ENCODE assay signal across 10 cellular contexts in the genomic region with DNA sequence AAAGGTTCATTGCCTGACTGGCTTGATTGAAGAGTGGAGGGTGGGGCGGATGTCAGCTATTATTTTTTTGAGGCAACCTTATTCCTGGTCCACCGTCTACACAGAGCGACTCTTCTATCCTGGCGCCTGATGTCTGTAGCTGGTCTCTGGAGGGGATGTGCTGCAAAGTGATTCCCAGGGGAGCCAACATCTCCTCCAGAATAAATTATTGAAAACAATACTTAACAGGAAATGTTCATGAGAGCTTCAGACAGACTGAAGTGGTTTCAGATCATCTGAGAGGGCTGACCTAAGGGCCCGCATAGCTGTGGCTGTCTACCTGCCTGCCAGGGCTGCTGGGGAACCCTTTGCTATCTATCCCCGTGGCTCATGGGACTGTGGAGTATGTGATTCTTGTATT.
DNase-seq lines count a peak whose midpoint lies in the region; ATAC-seq and TF ChIP-seq lines count a peak whose summit lies in the region.
"Had no signal": no experiment of that assay in that cellular context is flagged by ENCODE, and none has a peak within 500 bp of the region (broad histone marks: within the 10 kb centered on the region; RNA-seq: fewer than 3 reads in every experiment).

No MANE protein-coding gene starts in this region.

- H3K4me1 Mint-ChIP-seq in activated T-cell treated with anti-CD3 and anti-CD28 coated beads, Interleukin-2, amount 50 U/mL, for 72 hours (ENCODE audit: low read depth), result no peaks in the 10 kb centered on the region
- H3K4me1 Mint-ChIP-seq: CD8-positive, alpha-beta memory T cell had no signal

- H3K9me3 Mint-ChIP-seq in activated T-cell treated with anti-CD3 and anti-CD28 coated beads, Interleukin-2, amount 50 U/mL, for 72 hours, result no peaks in the 10 kb centered on the region

- no peaks in the 10 kb centered on the region for H3K36me3 Mint-ChIP-seq in activated T-cell treated with anti-CD3 and anti-CD28 coated beads, Interleukin-2, amount 50 U/mL, for 72 hours (ENCODE audit: insufficient read depth in 2 of 2)
- H3K36me3 Mint-ChIP-seq: CD8-positive, alpha-beta memory T cell had no signal

- H3K27me3 Mint-ChIP-seq in activated T-cell treated with anti-CD3 and anti-CD28 coated beads, Interleukin-2, amount 50 U/mL, for 72 hours (ENCODE audit: low read depth), result peaks cover 6% of the 10 kb centered on the region

- ATAC-seq in GM18505 (IDR thresholded peaks at IDR 0.05; ENCODE audit: unreplicated experiment) (peak; percentile 44), GM21360 (IDR thresholded peaks at IDR 0.05; ENCODE audit: unreplicated experiment) (peak; percentile 49), HG03095 (IDR thresholded peaks at IDR 0.05; ENCODE audit: unreplicated experiment) (peak; percentile 51)
- ATAC-seq in activated T-cell treated with anti-CD3 and anti-CD28 coated beads, Interleukin-2, amount 50 U/mL, for 72 hours (replicated peaks in 1 of 2), result no peak

- no peak overlapping the region for H3K27ac Mint-ChIP-seq in activated T-cell treated with anti-CD3 and anti-CD28 coated beads, Interleukin-2, amount 50 U/mL, for 72 hours

- peak; percentile 21 for TF ChIP-seq POLR2A in GM18505 (IDR thresholded peaks at IDR 0.05; ENCODE audit: borderline replicate concordance, extremely low read depth, insufficient read depth, insufficient read length)

- DNase-seq in NCI-H526 (lab: John Stamatoyannopoulos, UW) (peak; percentile 49 to 81), cortex of kidney (lab: John Stamatoyannopoulos, UW) (no peak), NCI-H510A treated with DMSO at 0.1 percent for 48 hours (lab: John Stamatoyannopoulos, UW) (no peak)
- DNase-seq in NK-92 treated with Interleukin-12 subunit alpha and Interleukin-12 subunit beta, amount 100 ng/mL, for 24 hours (lab: John Stamatoyannopoulos, UW), result no peak
- no peak for DNase-seq in activated T-cell treated with anti-CD3 and anti-CD28 coated beads, Interleukin-2, amount 50 U/mL, for 72 hours
- DNase-seq: CD8-positive, alpha-beta memory T cell; uterus had no signal

- no peak overlapping the region for H3K4me3 Mint-ChIP-seq in activated T-cell treated with anti-CD3 and anti-CD28 coated beads, Interleukin-2, amount 50 U/mL, for 72 hours
- H3K4me3 Mint-ChIP-seq: CD8-positive, alpha-beta memory T cell had no signal

Comparison
In these comparisons a context has a peak if more than half of its experiments do, and no peak if none do; other contexts are left out.
1. ATAC-seq: peak in GM18505 (single experiment), GM21360 (single experiment) and HG03095 (single experiment); none in activated T-cell treated with anti-CD3 and anti-CD28 coated beads, Interleukin-2, amount 50 U/mL, for 72 hours (0 of 2).
2. DNase-seq: peak in NCI-H526 (2 of 2); none in cortex of kidney (single experiment), NCI-H510A treated with DMSO at 0.1 percent for 48 hours (single experiment), NK-92 treated with Interleukin-12 subunit alpha and Interleukin-12 subunit beta, amount 100 ng/mL, for 24 hours (single experiment) and activated T-cell treated with anti-CD3 and anti-CD28 coated beads, Interleukin-2, amount 50 U/mL, for 72 hours (0 of 2).